In genomic region chr2:65518751-65519150, GRCh38 we compare ENCODE assay signal across 25 cellular contexts.
"Had no signal": no experiment of that assay in that cellular context is flagged by ENCODE, and none has a peak within 500 bp of the region (broad histone marks: within the 10 kb centered on the region; RNA-seq: fewer than 3 reads in every experiment).

No MANE protein-coding gene starts in this region.

- ATAC-seq: K562 had no signal

- H3K9ac ChIP-seq: KMS-11 had no signal

- DNase-seq: Kasumi-1, MM.1S, NCI-H1092 treated with DMSO at 0.1 percent for 48 hours, NCI-H1436, NCI-H187, NCI-H2029, NCI-H2081 treated with DMSO at 0.1 percent for 48 hours, NCI-H2171, NCI-H226, NCI-H446, NCI-H510A, NCI-H524 treated with DMSO at 0.1 percent for 48 hours, NCI-H69, NCI-H774, Right ventricle myocardium superior, RPMI8226, SIG-M5 had no signal

- H3K36me3 ChIP-seq: SJSA1 had no signal

- H3K9me3 ChIP-seq: SJSA1 had no signal

- H3K27ac ChIP-seq: HL-60, KMS-11, SJSA1, SK-N-MC had no signal

- H3K4me2 ChIP-seq: KMS-11 had no signal

- H3K4me3 Mint-ChIP-seq: IgD-negative memory B cell had no signal

- H3K27ac Mint-ChIP-seq: IgD-negative memory B cell had no signal

- H3K4me1 ChIP-seq: SJSA1 had no signal

- FAIRE-seq: HTR-8/SVneo, K562, RCC 7860 had no signal

- H3K4me3 ChIP-seq: K562, SJSA1, SK-N-MC had no signal

- H3K27me3 ChIP-seq: SJSA1 had no signal
